14 cellular contexts compared by ENCODE assay signal in the genomic region with DNA sequence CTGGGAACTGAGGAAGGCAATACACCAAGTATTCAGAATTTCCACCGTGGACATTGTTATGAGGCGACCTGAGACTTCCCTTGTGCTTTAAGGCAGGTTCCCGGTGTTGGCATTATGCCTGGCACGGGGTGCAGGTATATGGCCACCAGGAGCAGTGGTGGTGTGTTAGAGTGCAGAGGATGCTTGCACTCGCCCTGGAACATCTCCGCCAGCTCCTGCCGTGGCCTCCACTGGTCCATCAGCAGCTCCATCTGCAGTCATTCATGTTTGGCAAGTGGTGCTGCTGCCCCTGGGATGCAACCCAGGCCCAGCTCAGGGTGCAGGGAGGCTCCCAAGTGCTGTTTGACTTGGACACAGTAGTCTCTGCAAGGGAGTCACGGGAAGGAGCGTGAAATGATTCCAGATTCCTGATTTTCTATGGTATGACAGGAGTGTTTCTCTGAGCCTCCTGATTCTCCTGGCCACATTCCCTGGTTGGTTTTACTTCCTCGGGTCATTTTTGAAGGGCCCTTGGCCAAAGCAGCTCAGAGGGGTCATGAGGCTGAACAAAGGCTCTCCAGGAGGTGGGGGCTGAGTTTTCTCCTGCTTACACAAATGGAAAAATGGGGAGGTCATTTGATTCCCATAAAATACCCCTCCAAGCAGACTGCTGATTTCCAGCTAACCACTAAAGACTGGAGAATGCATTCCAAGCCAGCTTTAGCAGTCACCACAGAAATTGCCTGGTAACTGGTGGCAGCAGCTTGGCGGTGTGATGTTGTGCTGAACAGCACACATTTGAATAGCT.
DNase-seq lines count a peak whose midpoint lies in the region; ATAC-seq and TF ChIP-seq lines count a peak whose summit lies in the region.
"Had no signal": no experiment of that assay in that cellular context is flagged by ENCODE, and none has a peak within 500 bp of the region (broad histone marks: within the 10 kb centered on the region; RNA-seq: fewer than 3 reads in every experiment).

No MANE protein-coding gene starts in this region.

- H3K4me3 ChIP-seq in AG04449 (ENCODE audit: low read depth, low read length) (no peak overlapping the region), SJCRH30 (no peak overlapping the region), epithelial cell of proximal tubule (ENCODE audit: low read depth, low read length) (no peak overlapping the region)
- H3K4me3 ChIP-seq: A549, adrenal gland, HAP-1 had no signal

- H3K9me3 ChIP-seq in SJCRH30 (replicated peaks) = no peaks in the 10 kb centered on the region
- H3K9me3 ChIP-seq: A549, adrenal gland, HAP-1 had no signal

- peak; percentile 29 for DNase-seq in AG04449 (ENCODE audit: low read depth, low spot score)
- DNase-seq in SJCRH30 = peak; percentile 94 to 98
- peak; percentile 16 for DNase-seq in epithelial cell of proximal tubule (ENCODE audit: low read depth)
- DNase-seq in myocyte (ENCODE audit: low read depth) = peak; percentile 79
- DNase-seq in HUDEP-2 (lab: John Stamatoyannopoulos, UW; ENCODE audit: unreplicated experiment in 76 of 76) = no peak
- DNase-seq in NCI-H82 treated with DMSO at 0.1 percent for 48 hours (lab: John Stamatoyannopoulos, UW; ENCODE audit: unreplicated experiment) = no peak
- DNase-seq: adrenal gland, left ventricle myocardium superior, NCI-H187 treated with DMSO at 0.1 percent for 48 hours, T-helper 17 cell had no signal

- TF ChIP-seq CTCF in AG04449 (IDR thresholded peaks at IDR 0.05; ENCODE audit: insufficient read depth, low read length, missing control alignments) (no peak), epithelial cell of proximal tubule (conservative IDR thresholded peaks at IDR 0.05; ENCODE audit: low read depth, low read length) (no peak)

- CTCF ChIA-PET in AG04449 (lab: Yijun Ruan, JAX) = interaction anchor here (1.0 to 1.8 kb wide), 5 partner anchors 17 to 184 kb away, joined by 3 to 7 read pairs (median 4); no protein-coding TSS in a partner anchor

- no peaks in the 10 kb centered on the region for H3K27me3 ChIP-seq in SJCRH30
- H3K27me3 ChIP-seq: adrenal gland had no signal

- peaks cover 75% of the 10 kb centered on the region for H3K4me1 ChIP-seq in SJCRH30

- ATAC-seq in HG03520 (IDR thresholded peaks at IDR 0.05; ENCODE audit: unreplicated experiment) (no peak), HG03280 (IDR thresholded peaks at IDR 0.05; ENCODE audit: unreplicated experiment) (no peak)
- ATAC-seq: left ventricle myocardium superior, T-helper 17 cell had no signal

- H3K27ac ChIP-seq in SJCRH30 = peak overlapping the region; percentile 97
- H3K27ac ChIP-seq: A549, adrenal gland had no signal

- H3K36me3 ChIP-seq in SJCRH30 = no peaks in the 10 kb centered on the region
- H3K36me3 ChIP-seq: adrenal gland, HAP-1 had no signal

- POLR2A ChIA-PET in AG04449 (lab: Yijun Ruan, JAX) = interaction anchor here (1.0 kb wide), 1 partner anchor 31 kb away, joined by 4 read pairs; no protein-coding TSS in a partner anchor

Comparison
In these comparisons a context has a peak if more than half of its experiments do, and no peak if none do; other contexts are left out.
1. DNase-seq: peak in AG04449 (single experiment), SJCRH30 (2 of 2), epithelial cell of proximal tubule (single experiment) and myocyte (single experiment); none in HUDEP-2 (0 of 76) and NCI-H82 treated with DMSO at 0.1 percent for 48 hours (single experiment).